1 cellular context compared by ENCODE assay signal in genomic region chr15:98799461-98799971, GRCh38.
TF ChIP-seq lines count a peak whose summit lies in the region.

No MANE protein-coding gene starts in this region.

TF ChIP-seq in HEK293, 187 proteins besides CTCF, POLR2A, EP300 and RAD21 (continued from another document):
- TF ChIP-seq ZBTB11 (tag by site-specific recombination; conservative IDR thresholded peaks at IDR 0.05; ENCODE audit: low read depth) (no peak), ZNF10 (tag by site-specific recombination; IDR thresholded peaks at IDR 0.05) (no peak), PRDM6 (tag by site-specific recombination; IDR thresholded peaks at IDR 0.05) (peak; percentile 70), TSHZ1 (tag by site-specific recombination; IDR thresholded peaks at IDR 0.05; ENCODE audit: borderline replicate concordance) (0 out of 2 replicates have a peak, but pooled peaks have one; percentile 28), ZNF488 (tag by site-specific recombination; IDR thresholded peaks at IDR 0.05) (no peak), ZNF629 (tag by site-specific recombination; IDR thresholded peaks at IDR 0.05) (peak; percentile 57; the same call in 1 of the 2 replicates), FEZF1 (tag by site-specific recombination; IDR thresholded peaks at IDR 0.05) (no peak; the same call in none of the 2 replicates), ZNF776 (tag by site-specific recombination; IDR thresholded peaks at IDR 0.05; ENCODE audit: borderline replicate concordance) (no peak), ZSCAN5A (tag by site-specific recombination; IDR thresholded peaks at IDR 0.05) (no peak), ZNF654 (tag by site-specific recombination; IDR thresholded peaks at IDR 0.05; ENCODE audit: low read depth) (no peak), SP7 (tag by site-specific recombination; IDR thresholded peaks at IDR 0.05) (peak; percentile 97), MZF1 (tag by site-specific recombination; IDR thresholded peaks at IDR 0.05; ENCODE audit: borderline replicate concordance) (peak; percentile 79), ZFHX2 (tag by site-specific recombination; conservative IDR thresholded peaks at IDR 0.05) (peak; percentile 41; the same call in 1 of the 2 replicates), OVOL3 (tag by site-specific recombination; IDR thresholded peaks at IDR 0.05) (no peak), ZNF843 (tag by site-specific recombination; IDR thresholded peaks at IDR 0.05) (0 out of 2 replicates have a peak, but pooled peaks have one; percentile 40), BCL6B (tag by site-specific recombination; IDR thresholded peaks at IDR 0.05) (no peak), ZNF777 (tag by site-specific recombination; IDR thresholded peaks at IDR 0.05; ENCODE audit: borderline replicate concordance) (no peak), PRDM10 (tag by site-specific recombination; IDR thresholded peaks at IDR 0.05) (peak; percentile 93), ZNF560 (tag by site-specific recombination; IDR thresholded peaks at IDR 0.05; ENCODE audit: borderline replicate concordance) (no peak), YY2 (tag by site-specific recombination; IDR thresholded peaks at IDR 0.05) (no peak), TCF7L2 (IDR thresholded peaks at IDR 0.05; ENCODE audit: borderline replicate concordance, low read depth, low read length) (peak; percentile 46; the same call in 1 of the 2 replicates), ZSCAN23 (tag by site-specific recombination; IDR thresholded peaks at IDR 0.05) (0 out of 2 replicates have a peak, but pooled peaks have one; percentile 12), SP3 (tag by site-specific recombination; IDR thresholded peaks at IDR 0.05) (no peak), ZBTB1 (tag by site-specific recombination; IDR thresholded peaks at IDR 0.05) (no peak), ZNF426 (tag by site-specific recombination; IDR thresholded peaks at IDR 0.05) (no peak), EGR2 (tag by site-specific recombination; IDR thresholded peaks at IDR 0.05; ENCODE audit: low read depth) (no peak), ZNF692 (tag by site-specific recombination; IDR thresholded peaks at IDR 0.05) (0 out of 2 replicates have a peak, but pooled peaks have one; percentile 18), ZNF239 (tag by site-specific recombination; IDR thresholded peaks at IDR 0.05) (no peak)
TF ChIP-seq in HEK293: peak in this region for 31.
